Comparison of ENCODE assay signal across 9 cellular contexts in the genomic region with DNA sequence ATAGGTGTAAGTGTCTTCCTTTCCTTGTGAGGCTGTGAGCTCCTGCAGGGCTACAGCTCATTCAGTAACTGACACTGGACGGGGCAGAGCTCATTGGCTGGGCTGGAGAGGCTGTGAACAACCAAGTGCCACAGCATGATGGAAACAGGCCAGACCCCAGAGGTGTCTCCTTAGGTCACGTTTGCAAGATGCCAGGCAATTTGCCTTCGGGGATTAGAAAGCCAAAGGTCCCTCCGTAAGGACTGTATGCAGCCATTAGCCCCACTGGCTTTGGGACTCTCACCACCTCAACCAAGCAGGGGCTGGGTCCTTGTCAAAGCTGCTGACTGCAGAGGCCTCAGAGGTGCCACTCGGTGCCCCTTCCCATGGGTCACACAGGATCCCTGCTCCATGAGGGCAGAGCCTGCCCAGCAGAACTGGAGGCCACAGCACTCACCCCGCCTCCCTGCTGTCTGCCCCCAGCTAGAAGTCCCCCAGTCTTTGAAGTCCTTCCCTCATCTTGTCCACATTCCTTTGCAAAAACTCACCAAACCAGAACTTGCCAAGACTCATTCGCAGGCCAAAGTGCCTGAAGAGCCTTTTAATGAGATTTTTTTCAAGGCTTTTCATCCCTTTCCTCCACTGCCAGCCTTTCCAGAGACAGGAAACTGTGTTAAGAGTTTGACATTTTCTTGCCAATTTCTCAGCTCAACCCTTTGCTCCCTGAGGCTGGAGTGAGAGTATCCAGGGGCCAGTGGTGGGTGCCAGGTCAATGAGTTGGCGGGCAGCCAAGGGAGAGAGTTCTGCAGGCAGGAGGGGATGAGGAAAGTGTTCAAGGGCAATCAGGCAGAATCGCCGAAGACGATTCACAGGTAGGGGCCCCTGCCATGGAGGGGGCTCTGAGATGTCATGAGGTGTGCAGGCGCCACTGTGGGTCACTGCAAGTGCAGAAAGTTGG. TPM values are rescaled to one million over a fixed set of nuclear protein-coding genes. Genes with fewer than 3 reads are reported as not detected.
DNase-seq lines count a peak whose midpoint lies in the region; ATAC-seq and TF ChIP-seq lines count a peak whose summit lies in the region.
"Had no signal": no experiment of that assay in that cellular context is flagged by ENCODE, and none has a peak within 500 bp of the region (broad histone marks: within the 10 kb centered on the region; RNA-seq: fewer than 3 reads in every experiment).

No MANE protein-coding gene starts in this region.

- no peaks in the 10 kb centered on the region for H3K9me3 ChIP-seq in mammary epithelial cell (replicated peaks; ENCODE audit: insufficient read depth, low read length)
- no peaks in the 10 kb centered on the region for H3K9me3 ChIP-seq in thyroid gland

- ATAC-seq in GM21367 (IDR thresholded peaks at IDR 0.05; ENCODE audit: unreplicated experiment): no peak
- ATAC-seq in GM21447 (IDR thresholded peaks at IDR 0.05; ENCODE audit: unreplicated experiment): no peak

- H4K20me1 ChIP-seq in mammary epithelial cell (ENCODE audit: insufficient read depth, low read length): no peaks in the 10 kb centered on the region

- no peak overlapping the region for H2AFZ ChIP-seq in mammary epithelial cell (ENCODE audit: low read depth, low read length)

- no peak for TF ChIP-seq CTCF in HFF-Myc (IDR thresholded peaks at IDR 0.05; ENCODE audit: low read depth, low read length, missing control alignments)
- no peak for TF ChIP-seq CTCF in mammary epithelial cell (conservative IDR thresholded peaks at IDR 0.05 in 1 of 2, IDR thresholded peaks at IDR 0.05 in 1 of 2; ENCODE audit: extremely low read depth in 1 of 2, insufficient read depth in 1 of 2, low read depth in 1 of 2, low read length in 2 of 2)
- no peak for TF ChIP-seq CTCF in kidney epithelial cell (IDR thresholded peaks at IDR 0.05; ENCODE audit: insufficient read depth, low read length, poor library complexity, severe bottlenecking)
- TF ChIP-seq CTCF in thyroid gland (IDR thresholded peaks at IDR 0.05): no peak

- 11% methylated on average over 10 of the region's 12 CpGs for WGBS in mammary epithelial cell (ENCODE audit: low coverage, missing lambda C conversion rate)
- 39 to 40% methylated on average over 11 to 12 of the region's 12 CpGs for WGBS in thyroid gland, 2 donors

- peak; percentile 74 for DNase-seq in HFF-Myc (ENCODE audit: extremely low read depth, low read depth)
- DNase-seq in mammary epithelial cell: peak; percentile 83
- peak; percentile 79 for DNase-seq in kidney epithelial cell (ENCODE audit: low read depth)
- peak; percentile 48 to 73 for DNase-seq in thyroid gland
- no peak for DNase-seq in mucosa of gallbladder (ENCODE audit: low spot score)
- DNase-seq in NCI-H1930 (lab: John Stamatoyannopoulos, UW): no peak
- DNase-seq: RPMI8226 had no signal

- H3K27ac ChIP-seq in mammary epithelial cell (ENCODE audit: insufficient read depth, low read depth, low read length): peak overlapping the region; percentile 3
- peak overlapping the region in 2 of 3 donors; percentile 43 to 48 for H3K27ac ChIP-seq in thyroid gland

- peaks cover 52% of the 10 kb centered on the region for H3K4me1 ChIP-seq in mammary epithelial cell (ENCODE audit: insufficient read depth, low read length)
- H3K4me1 ChIP-seq in thyroid gland: peaks cover 16 to 21% of the 10 kb centered on the region in 2 donors

- TF ChIP-seq POLR2A in thyroid gland (IDR thresholded peaks at IDR 0.05): no peak

- no TSS peak for BruUV-seq in mammary epithelial cell (replicated peaks; lab: Mats Ljungman, UMichigan)

- H3K9ac ChIP-seq in mammary epithelial cell (ENCODE audit: insufficient read depth, low read length): no peak overlapping the region

- dilution Hi-C loops in mammary epithelial cell (cut with HindIII; ENCODE audit: low sequenced_read_pairs): loop anchor here (10.0 kb wide), 1 partner anchor 469 kb away; no protein-coding TSS in a partner anchor

- H3K79me2 ChIP-seq in mammary epithelial cell (ENCODE audit: insufficient read depth, low read length): peaks cover 4% of the 10 kb centered on the region

- in situ Hi-C loops in mammary epithelial cell (cut with MboI; ENCODE audit: low sequenced_read_pairs in 2 of 2): no loop called here

- H3K4me3 ChIP-seq in HFF-Myc (replicated peaks; ENCODE audit: low read depth, low read length): no peak overlapping the region
- no peak overlapping the region for H3K4me3 ChIP-seq in mammary epithelial cell (replicated peaks in 1 of 3; ENCODE audit: insufficient read depth in 1 of 3, low read depth in 2 of 3, low read length in 3 of 3)
- H3K4me3 ChIP-seq in kidney epithelial cell (ENCODE audit: low read depth, low read length): no peak overlapping the region
- H3K4me3 ChIP-seq in thyroid gland (replicated peaks in 1 of 3): no peak overlapping the region

- CTCF ChIA-PET in mammary epithelial cell (lab: Charles Lee; ENCODE audit: low non-redundant PET): no interaction called here

- H3K36me3 ChIP-seq in mammary epithelial cell (ENCODE audit: insufficient read depth, low read length) (no peaks in the 10 kb centered on the region), kidney epithelial cell (ENCODE audit: control insufficient read depth, insufficient read depth, low read length) (peaks cover 8% of the 10 kb centered on the region), thyroid gland (no peaks in the 10 kb centered on the region)

- H3K4me2 ChIP-seq in mammary epithelial cell (ENCODE audit: insufficient read depth, low read depth, low read length): peak overlapping the region; percentile 56

- intact Hi-C loops in mammary epithelial cell (cut with micrococcal nuclease): loop anchor here (5.0 kb wide), 1 partner anchor 74 kb away; no protein-coding TSS in a partner anchor
- intact Hi-C loops in thyroid gland (cut with DNase I): loop anchor here (10.0 kb wide), 1 partner anchor 71 kb away; no protein-coding TSS in a partner anchor

- H3K27me3 ChIP-seq in mammary epithelial cell (ENCODE audit: insufficient read depth, low read length): no peaks in the 10 kb centered on the region
- H3K27me3 ChIP-seq in kidney epithelial cell (ENCODE audit: control insufficient read depth, insufficient read depth, low read length): no peaks in the 10 kb centered on the region
- H3K27me3 ChIP-seq in thyroid gland: no peaks in the 10 kb centered on the region

RNA-seq across cellular contexts. Expression of a gene that starts 39.7 kb away (rescaled TPM):
- 10 to 100 TPM; 30.0 to 78.0 TPM for total RNA-seq in mammary epithelial cell
- 25.0 TPM for polyA plus RNA-seq in mammary epithelial cell
- polyA minus RNA-seq in mammary epithelial cell: 25.6 TPM
- total RNA-seq in kidney epithelial cell: 36.8 and 53.5 TPM in 2 replicates
- total RNA-seq in thyroid gland: 10 to 100 TPM; 28.9 to 34.6 (median 31.6) TPM
- 29.0 TPM for total RNA-seq in mucosa of gallbladder

Comparison
In these comparisons a context has a peak if more than half of its experiments do, and no peak if none do; other contexts are left out.
1. DNase-seq: peak in HFF-Myc (single experiment), mammary epithelial cell (single experiment), kidney epithelial cell (single experiment) and thyroid gland (2 of 2); none in mucosa of gallbladder (single experiment) and NCI-H1930 (0 of 2).